Comparison of ENCODE assay signal across 12 cellular contexts in the genomic region with DNA sequence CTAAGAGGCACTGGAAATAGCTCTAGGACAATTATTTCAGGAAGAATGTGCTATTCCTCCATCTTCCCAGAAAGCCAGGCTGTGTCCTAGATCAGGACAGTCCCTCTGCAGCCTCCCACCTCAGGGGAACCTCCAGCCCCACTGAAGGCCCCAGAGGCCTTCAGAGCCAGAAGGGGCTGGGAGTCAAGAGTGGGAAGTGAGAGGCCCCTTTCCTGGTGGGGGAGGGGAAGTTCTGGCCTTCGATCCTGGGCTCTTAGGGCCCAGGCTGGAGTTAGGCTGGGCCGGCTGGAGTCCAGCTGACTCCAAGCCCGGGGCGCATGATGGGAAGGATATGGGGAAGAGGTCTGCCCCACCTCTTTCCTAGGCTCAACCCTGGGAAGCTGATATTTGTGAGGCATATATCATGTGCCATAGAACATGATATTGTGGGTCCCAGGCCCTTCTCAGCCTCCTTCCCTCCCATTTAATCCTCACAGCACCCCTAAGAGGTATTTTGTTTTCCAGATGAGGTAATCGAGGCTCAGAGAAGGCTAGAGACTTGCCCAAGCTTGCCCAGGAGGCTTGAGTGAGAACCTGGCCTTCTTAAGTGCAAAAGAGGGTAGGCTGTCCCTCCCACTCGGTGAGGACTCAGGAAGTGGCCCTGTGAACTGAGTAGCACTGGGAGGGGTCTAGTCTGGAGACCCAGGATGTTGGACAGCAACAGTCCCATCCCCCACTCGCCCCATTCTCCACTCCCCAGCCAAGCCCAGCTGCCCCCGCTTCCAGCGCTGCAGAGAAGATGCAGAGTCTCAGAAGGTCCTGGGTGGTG. TPM values are rescaled to one million over a fixed set of nuclear protein-coding genes. Genes with fewer than 3 reads are reported as not detected.
DNase-seq lines count a peak whose midpoint lies in the region; ATAC-seq, FAIRE-seq and TF ChIP-seq lines count a peak whose summit lies in the region.
"Had no signal": no experiment of that assay in that cellular context is flagged by ENCODE, and none has a peak within 500 bp of the region (broad histone marks: within the 10 kb centered on the region; RNA-seq: fewer than 3 reads in every experiment).

No MANE protein-coding gene starts in this region.

- no peaks in the 10 kb centered on the region for H3K27me3 ChIP-seq in K562 (ENCODE audit: control insufficient read depth in 2 of 2, insufficient read depth in 2 of 2, low read length in 2 of 2)
- no peaks in the 10 kb centered on the region for H3K27me3 ChIP-seq in thoracic aorta (replicated peaks; ENCODE audit: insufficient read depth)

- no peaks in the 10 kb centered on the region for H3K79me2 ChIP-seq in K562 (ENCODE audit: control insufficient read depth, insufficient read depth, low read length)

- DNase-seq in K562 (ENCODE audit: extremely low read depth in 1 of 4, low spot score in 3 of 4): no peak
- DNase-seq in islet precursor cell: peak; percentile 66
- DNase-seq in thoracic aorta (ENCODE audit: low spot score): no peak
- no peak for DNase-seq in DMS114 treated with DMSO at 0.1 percent for 48 hours (lab: John Stamatoyannopoulos, UW; ENCODE audit: unreplicated experiment)
- DNase-seq in NCI-H2029 (lab: John Stamatoyannopoulos, UW): no peak
- DNase-seq: effector CD4-positive, alpha-beta T cell; GDM1 had no signal

- H3K4me3 ChIP-seq in K562 (no peak overlapping the region), thoracic aorta (no peak overlapping the region)

- H3K36me3 ChIP-seq in K562 (ENCODE audit: control insufficient read depth, insufficient read depth, low read length): no peaks in the 10 kb centered on the region
- H3K36me3 ChIP-seq in thoracic aorta: no peaks in the 10 kb centered on the region

- H3K9me3 ChIP-seq in K562 (replicated peaks; ENCODE audit: control insufficient read depth, insufficient read depth, low read depth, low read length) (no peaks in the 10 kb centered on the region), thoracic aorta (no peaks in the 10 kb centered on the region)

- 65% methylated on average over 9 of the region's 9 CpGs for WGBS in K562 (ENCODE audit: insufficient coverage, low coverage, missing lambda C conversion rate)

- TF ChIP-seq EP300 in Ishikawa (IDR thresholded peaks at IDR 0.05; ENCODE audit: borderline replicate concordance) (no peak), K562 (IDR thresholded peaks at IDR 0.05; ENCODE audit: low read length) (no peak)

- intact Hi-C loops in K562 (cut with micrococcal nuclease): no loop called here

- no peak for FAIRE-seq in K562 (lab: Jason Lieb, UNC)

- TF ChIP-seq CTCF in K562 (IDR thresholded peaks at IDR 0.05 in 2 of 3, conservative IDR thresholded peaks at IDR 0.05 in 1 of 3; ENCODE audit: insufficient read depth in 2 of 3, low read depth in 1 of 3, low read length in 3 of 3) (no peak), thoracic aorta (IDR thresholded peaks at IDR 0.05) (no peak)

- peak; percentile 40 for ATAC-seq in K562
- peak; percentile 17 for ATAC-seq in thoracic aorta (ENCODE audit: insufficient number of reproducible peaks, low FRiP score, low read depth)
- ATAC-seq in GM19452 (IDR thresholded peaks at IDR 0.05; ENCODE audit: unreplicated experiment): no peak

- peak overlapping the region; percentile 66 for H2AFZ ChIP-seq in K562 (ENCODE audit: low read depth, low read length)

- TF ChIP-seq POLR2A in K562 (conservative IDR thresholded peaks at IDR 0.05): no peak

- in situ Hi-C loops in K562 (cut with MboI): no loop called here

- CTCF ChIA-PET in K562 (lab: Yijun Ruan, JAX; ENCODE audit: low intra/inter-chr PET ratio): interaction anchor here (0.6 kb wide), 1 partner anchor 8 kb away, joined by 3 read pairs; no protein-coding TSS in a partner anchor

- no peaks in the 10 kb centered on the region for H4K20me1 ChIP-seq in K562 (replicated peaks; ENCODE audit: control insufficient read depth, insufficient read depth, low read length)

- no peak overlapping the region for H3K4me2 ChIP-seq in K562 (ENCODE audit: insufficient read depth, low read length)

- H3K27ac ChIP-seq in K562 (ENCODE audit: extremely low read depth, low read depth, low read length) (no peak overlapping the region), thoracic aorta (peak overlapping the region; percentile 72 to 75)

- TF ChIP-seq RAD21 in Ishikawa (IDR thresholded peaks at IDR 0.05; ENCODE audit: low read depth): no peak
- TF ChIP-seq RAD21 in K562 (CRISPR knock-in tag; conservative IDR thresholded peaks at IDR 0.05 in 1 of 2, IDR thresholded peaks at IDR 0.05 in 1 of 2): no peak

- POLR2A ChIA-PET in K562 (lab: Yijun Ruan, JAX): interaction anchor here (0.7 to 1.3 kb wide), 3 partner anchors 17 to 701 kb away, joined by 3 to 4 read pairs (median 4); no protein-coding TSS in a partner anchor

- BruUV-seq in K562 (replicated peaks; lab: Mats Ljungman, UMichigan): no TSS peak

- peak overlapping the region in 1 of 2 experiments; percentile 57; a peak in 2 of 4 replicates for H3K9ac ChIP-seq in K562 (ENCODE audit: insufficient read depth in 1 of 2, low read depth in 2 of 2, low read length in 2 of 2)

- H3K4me1 ChIP-seq in K562 (replicated peaks in 1 of 2; ENCODE audit: control insufficient read depth in 2 of 2, insufficient read depth in 2 of 2, low read length in 2 of 2) (peaks cover 18 to 26% of the 10 kb centered on the region in 2 experiments), thoracic aorta (ENCODE audit: control insufficient read depth in 1 of 2, low read depth in 2 of 2) (peaks cover 5 to 23% of the 10 kb centered on the region in 2 donors)

- no peaks in the 10 kb centered on the region for H3K9me1 ChIP-seq in K562 (ENCODE audit: control insufficient read depth, insufficient read depth, low read length)

TF ChIP-seq in K562, 482 proteins besides CTCF, POLR2A, EP300 and RAD21:
- peak; percentile 19; the same call in 1 of the 2 replicates for TF ChIP-seq ZBTB7A (IDR thresholded peaks at IDR 0.05; ENCODE audit: borderline replicate concordance, control insufficient read depth, low read depth, low read length)
- no peak for TF ChIP-seq L3MBTL2 (IDR thresholded peaks at IDR 0.05)
- TF ChIP-seq BCOR (IDR thresholded peaks at IDR 0.05): 0 out of 2 replicates have a peak, but pooled peaks have one; percentile 11

RNA-seq across cellular contexts. Expression of a gene that starts 18.6 kb away (rescaled TPM):
- 232 and 574 TPM in 2 replicates for total RNA-seq in K562 (2011; cell fraction: chromatin; rRNA removed; ENCODE audit: low replicate concordance)
- 235 and 282 TPM in 2 replicates for total RNA-seq in K562 (2011; cell fraction: nucleolus; rRNA removed)
- total RNA-seq in K562 (2011; cell fraction: nucleoplasm; rRNA removed): 178 and 183 TPM in 2 replicates
- total RNA-seq in K562 (2014; rRNA removed) (21.0 and 31.3 TPM in 2 replicates), K562 (2014; rRNA removed; fragmentation: Illumina TruSeq; extraction: Trizol) (11.4 and 15.7 TPM in 2 replicates), K562 (2015; rRNA removed; fragmentation: Illumina TruSeq; extraction: Trizol) (13.7 and 17.1 TPM in 2 replicates), K562 (2021) (139 and 160 TPM in 2 replicates), thoracic aorta (100 to 1,000 TPM; 684 to 846 TPM)
- polyA plus RNA-seq in K562 (2011; rRNA removed) (9.9 and 20.6 TPM in 2 replicates), K562 (2014; fragmentation: Illumina TruSeq; extraction: Trizol) (30.9 and 52.3 TPM in 2 replicates), K562 (2014; fragmentation: Nextera tagmentation; extraction: Ambion mirVana) (under 1 TPM; 0.14 to 0.86 TPM), K562 (2014; rRNA removed) (29.9 and 34.2 TPM in 2 replicates)
- polyA plus RNA-seq in K562 (2011; cell fraction: cytosol; rRNA removed): 14.0 and 24.0 TPM in 2 replicates
- polyA plus RNA-seq in K562 (2011; cell fraction: nucleus; rRNA removed): 101 and 113 TPM in 2 replicates
- 55.2 and 134 TPM in 2 replicates for polyA plus RNA-seq in K562 (2012)
- polyA minus RNA-seq in K562 (2011; rRNA and poly(A)+ RNA removed): 23.2 and 36.8 TPM in 2 replicates
- polyA minus RNA-seq in K562 (2011; cell fraction: cytosol; rRNA and poly(A)+ RNA removed): 58.5 and 103 TPM in 2 replicates
- polyA minus RNA-seq in K562 (2011; cell fraction: nucleus; rRNA and poly(A)+ RNA removed): 67.2 and 102 TPM in 2 replicates

RNA-seq across cellular contexts. Expression of a gene that starts 21.1 kb away (rescaled TPM):
- not detected in 2 replicates for total RNA-seq in K562 (2011; cell fraction: chromatin; rRNA removed; ENCODE audit: low replicate concordance)
- total RNA-seq in K562 (2011; cell fraction: nucleolus; rRNA removed): not detected in 2 replicates
- total RNA-seq in K562 (2011; cell fraction: nucleoplasm; rRNA removed): not detected in 2 replicates
- total RNA-seq in K562 (2014; rRNA removed) (not detected in 2 replicates), K562 (2014; rRNA removed; fragmentation: Illumina TruSeq; extraction: Trizol) (not detected in 2 replicates), K562 (2015; rRNA removed; fragmentation: Illumina TruSeq; extraction: Trizol) (not detected in 2 replicates), K562 (2021) (3.1 and 3.8 TPM in 2 replicates), thoracic aorta (1 to 10 TPM in 1 of 2 donors, not detected in 1; 2.0 TPM)
- polyA plus RNA-seq in K562 (2011; rRNA removed) (not detected in 2 replicates), K562 (2014; fragmentation: Illumina TruSeq; extraction: Trizol) (not detected in 2 replicates), K562 (2014; fragmentation: Nextera tagmentation; extraction: Ambion mirVana) (not detected), K562 (2014; rRNA removed) (not detected in 2 replicates)
- not detected in 2 replicates for polyA plus RNA-seq in K562 (2011; cell fraction: cytosol; rRNA removed)
- not detected in 2 replicates for polyA plus RNA-seq in K562 (2011; cell fraction: nucleus; rRNA removed)
- polyA plus RNA-seq in K562 (2012): not detected in 2 replicates
- polyA minus RNA-seq in K562 (2011; rRNA and poly(A)+ RNA removed): not detected in 2 replicates
- not detected in 2 replicates for polyA minus RNA-seq in K562 (2011; cell fraction: cytosol; rRNA and poly(A)+ RNA removed)
- not detected in 2 replicates for polyA minus RNA-seq in K562 (2011; cell fraction: nucleus; rRNA and poly(A)+ RNA removed)
- total RNA-seq: kidney epithelial cell; NCI-H460; T-helper 1 cell treated with Interleukin-12 subunit alpha and Interleukin-12 subunit beta and Interleukin-4 antibody, amounts not matched to agents 30 ng/mL and 1 ng/mL, for 36 hours had no signal

RNA-seq across cellular contexts. Expression of a gene that starts 45.8 kb away (rescaled TPM):
- total RNA-seq in K562 (2011; cell fraction: chromatin; rRNA removed; ENCODE audit: low replicate concordance): not detected in 2 replicates
- not detected in 2 replicates for total RNA-seq in K562 (2011; cell fraction: nucleolus; rRNA removed)
- total RNA-seq in K562 (2011; cell fraction: nucleoplasm; rRNA removed): not detected in 2 replicates
- total RNA-seq in K562 (2014; rRNA removed) (not detected in 2 replicates), K562 (2014; rRNA removed; fragmentation: Illumina TruSeq; extraction: Trizol) (not detected in 2 replicates), K562 (2015; rRNA removed; fragmentation: Illumina TruSeq; extraction: Trizol) (not detected in 2 replicates), K562 (2021) (5.4 and 5.7 TPM in 2 replicates), thoracic aorta (1 to 10 TPM; 2.0 to 6.6 TPM)
- polyA plus RNA-seq in K562 (2011; rRNA removed) (not detected in 2 replicates), K562 (2014; fragmentation: Illumina TruSeq; extraction: Trizol) (not detected in 2 replicates), K562 (2014; fragmentation: Nextera tagmentation; extraction: Ambion mirVana) (not detected), K562 (2014; rRNA removed) (not detected in 2 replicates)
- polyA plus RNA-seq in K562 (2011; cell fraction: cytosol; rRNA removed): not detected in 2 replicates
- polyA plus RNA-seq in K562 (2011; cell fraction: nucleus; rRNA removed): not detected in 2 replicates
- polyA plus RNA-seq in K562 (2012): not detected in 2 replicates
- not detected in 2 replicates for polyA minus RNA-seq in K562 (2011; rRNA and poly(A)+ RNA removed)
- not detected in 2 replicates for polyA minus RNA-seq in K562 (2011; cell fraction: cytosol; rRNA and poly(A)+ RNA removed)
- polyA minus RNA-seq in K562 (2011; cell fraction: nucleus; rRNA and poly(A)+ RNA removed): not detected in 2 replicates
- total RNA-seq: kidney epithelial cell; NCI-H460; T-helper 1 cell treated with Interleukin-12 subunit alpha and Interleukin-12 subunit beta and Interleukin-4 antibody, amounts not matched to agents 30 ng/mL and 1 ng/mL, for 36 hours had no signal
